Comparison of ENCODE assay signal across 9 cellular contexts in genomic region chr3:151875759-151876158, GRCh38. TPM values are rescaled to one million over a fixed set of nuclear protein-coding genes. Genes with fewer than 3 reads are reported as not detected.
DNase-seq lines count a peak whose midpoint lies in the region; ATAC-seq and TF ChIP-seq lines count a peak whose summit lies in the region.
"Had no signal": no experiment of that assay in that cellular context is flagged by ENCODE, and none has a peak within 500 bp of the region (broad histone marks: within the 10 kb centered on the region; RNA-seq: fewer than 3 reads in every experiment).

No MANE protein-coding gene starts in this region.

- in situ Hi-C loops in mammary epithelial cell (cut with MboI; ENCODE audit: low sequenced_read_pairs in 2 of 2): no loop called here

- BruUV-seq in OCI-LY7 (replicated peaks; lab: Mats Ljungman, UMichigan): no TSS peak
- no TSS peak for BruUV-seq in mammary epithelial cell (replicated peaks; lab: Mats Ljungman, UMichigan)

- dilution Hi-C loops in mammary epithelial cell (cut with HindIII; ENCODE audit: low sequenced_read_pairs): no loop called here

- POLR2A ChIA-PET in OCI-LY7 (lab: Charles Lee): interaction anchor here (0.7 to 1.8 kb wide), 4 partner anchors 8 to 696 kb away, joined by 3 to 5 read pairs (median 4); no protein-coding TSS in a partner anchor

- ATAC-seq in GM18519 (IDR thresholded peaks at IDR 0.05; ENCODE audit: low FRiP score, unreplicated experiment): peak; percentile 29
- peak; percentile 44 for ATAC-seq in HG02610 (IDR thresholded peaks at IDR 0.05; ENCODE audit: unreplicated experiment)
- ATAC-seq in left lung: peak; percentile 29

- WGBS in mammary epithelial cell (ENCODE audit: low coverage, missing lambda C conversion rate): 77% methylated on average over 3 of the region's 3 CpGs

- peak overlapping the region; percentile 47 to 76 for H3K27ac ChIP-seq in left lung
- H3K27ac ChIP-seq in OCI-LY7 (ENCODE audit: low read depth, low read length, poor library complexity, severe bottlenecking): no peak overlapping the region
- H3K27ac ChIP-seq in mammary epithelial cell (ENCODE audit: insufficient read depth, low read depth, low read length): no peak overlapping the region

- peak; percentile 43 for DNase-seq in NCI-H526 treated with DMSO at 0.1 percent for 48 hours (lab: John Stamatoyannopoulos, UW)
- DNase-seq in left lung: no peak
- no peak for DNase-seq in GM19238 (ENCODE audit: insufficient read length, low spot score)
- DNase-seq in OCI-LY7 (ENCODE audit: low spot score): no peak
- no peak for DNase-seq in mammary epithelial cell
- no peak for DNase-seq in SHP77 treated with DMSO at 0.1 percent for 48 hours (lab: John Stamatoyannopoulos, UW)
- DNase-seq: midbrain had no signal

- H3K4me1 ChIP-seq in left lung (peaks cover 0 to 35% of the 10 kb centered on the region in 2 donors), OCI-LY7 (ENCODE audit: insufficient read depth, low read length, poor library complexity, severe bottlenecking) (no peaks in the 10 kb centered on the region), mammary epithelial cell (ENCODE audit: insufficient read depth, low read length) (no peaks in the 10 kb centered on the region)

- TF ChIP-seq CTCF in left lung (IDR thresholded peaks at IDR 0.05): no peak
- no peak for TF ChIP-seq CTCF in OCI-LY7 (conservative IDR thresholded peaks at IDR 0.05; ENCODE audit: low read length)
- TF ChIP-seq CTCF in mammary epithelial cell (conservative IDR thresholded peaks at IDR 0.05 in 1 of 2, IDR thresholded peaks at IDR 0.05 in 1 of 2; ENCODE audit: extremely low read depth in 1 of 2, insufficient read depth in 1 of 2, low read depth in 1 of 2, low read length in 2 of 2): no peak

- H3K79me2 ChIP-seq in OCI-LY7 (ENCODE audit: insufficient read depth, low read depth, low read length): no peaks in the 10 kb centered on the region
- H3K79me2 ChIP-seq in mammary epithelial cell (ENCODE audit: insufficient read depth, low read length): no peaks in the 10 kb centered on the region

- H3K27me3 ChIP-seq in left lung (no peaks in the 10 kb centered on the region), mammary epithelial cell (ENCODE audit: insufficient read depth, low read length) (no peaks in the 10 kb centered on the region)

- no peak overlapping the region for H3K4me2 ChIP-seq in OCI-LY7 (ENCODE audit: low read length)
- no peak overlapping the region for H3K4me2 ChIP-seq in mammary epithelial cell (ENCODE audit: insufficient read depth, low read depth, low read length)

- H3K4me3 ChIP-seq in left lung: peak overlapping the region in 1 of 2 donors; percentile 7
- H3K4me3 ChIP-seq in OCI-LY7 (ENCODE audit: low read depth, low read length, poor library complexity, severe bottlenecking): no peak overlapping the region
- H3K4me3 ChIP-seq in mammary epithelial cell (replicated peaks in 1 of 3; ENCODE audit: insufficient read depth in 1 of 3, low read depth in 2 of 3, low read length in 3 of 3): no peak overlapping the region

- H3K36me3 ChIP-seq in left lung (no peaks in the 10 kb centered on the region), OCI-LY7 (ENCODE audit: insufficient read depth, low read length) (no peaks in the 10 kb centered on the region), mammary epithelial cell (ENCODE audit: insufficient read depth, low read length) (no peaks in the 10 kb centered on the region)

- H2AFZ ChIP-seq in OCI-LY7 (ENCODE audit: low read length) (no peak overlapping the region), mammary epithelial cell (ENCODE audit: low read depth, low read length) (no peak overlapping the region)

- H3K9me3 ChIP-seq in left lung (no peaks in the 10 kb centered on the region), OCI-LY7 (ENCODE audit: low read length) (no peaks in the 10 kb centered on the region), mammary epithelial cell (replicated peaks; ENCODE audit: insufficient read depth, low read length) (no peaks in the 10 kb centered on the region)

- H3K9me2 ChIP-seq in OCI-LY7 (ENCODE audit: insufficient read depth, low read length): no peaks in the 10 kb centered on the region

- no peaks in the 10 kb centered on the region for H4K20me1 ChIP-seq in OCI-LY7 (ENCODE audit: insufficient read depth, low read length)
- no peaks in the 10 kb centered on the region for H4K20me1 ChIP-seq in mammary epithelial cell (ENCODE audit: insufficient read depth, low read length)

- CTCF ChIA-PET in OCI-LY7 (lab: Charles Lee; ENCODE audit: unreplicated experiment) (no interaction called here), mammary epithelial cell (lab: Charles Lee; ENCODE audit: low non-redundant PET) (no interaction called here)

- no peak overlapping the region for H3K9ac ChIP-seq in mammary epithelial cell (ENCODE audit: insufficient read depth, low read length)

- intact Hi-C loops in left lung (cut with DNase I) (no loop called here), OCI-LY7 (cut with micrococcal nuclease; ENCODE audit: unreplicated experiment) (no loop called here), mammary epithelial cell (cut with micrococcal nuclease) (no loop called here)

RNA-seq across cellular contexts. Expression of gene SUCNR1, which starts 2.3 kb away (rescaled TPM):
- total RNA-seq in left lung (1 to 10 TPM; 1.9 to 4.8 TPM), OCI-LY7 (2022) (not detected in 2 replicates), mammary epithelial cell (not detected)
- total RNA-seq in OCI-LY7 (2014; rRNA removed; shearing (Covaris generic)): not detected in 2 replicates
- not detected for polyA plus RNA-seq in mammary epithelial cell
- polyA minus RNA-seq in mammary epithelial cell: not detected

Comparison
In these comparisons a context has a peak if more than half of its experiments do, and no peak if none do; other contexts are left out.
1. H3K27ac ChIP-seq: peak in left lung (2 of 2); none in OCI-LY7 (single experiment) and mammary epithelial cell (single experiment).
2. Peak in every context shown above with its lines, with median percentiles within 50 percentile points of each other: ATAC-seq.